8 cellular contexts compared by ENCODE assay signal in genomic region chr18:61893971-61894750, GRCh38. TPM values are rescaled to one million over a fixed set of nuclear protein-coding genes. Genes with fewer than 3 reads are reported as not detected.
DNase-seq lines count a peak whose midpoint lies in the region; ATAC-seq and TF ChIP-seq lines count a peak whose summit lies in the region.

No MANE protein-coding gene starts in this region.

- DNase-seq in D341Med (ENCODE audit: low spot score), result peak; percentile 84
- peak; percentile 67 for DNase-seq in HuH-7 (ENCODE audit: low spot score)
- peak; percentile 52 for DNase-seq in SK-N-DZ (ENCODE audit: low spot score)
- peak; percentile 73 for DNase-seq in activated naive CD8-positive, alpha-beta T cell treated with anti-CD3 and anti-CD28 coated beads, Interleukin-2, amount 10 ng/mL, durations not matched to agents 7 days and 5 days
- DNase-seq in heart left ventricle, result peak; percentile 87 to 92 (median 89)
- DNase-seq in tibial nerve (ENCODE audit: low spot score in 2 of 2), result peak; percentile 56 to 64

- peak overlapping the region; percentile 99 for H2AFZ ChIP-seq in parathyroid adenoma

- ATAC-seq in GM21447 (IDR thresholded peaks at IDR 0.05; ENCODE audit: unreplicated experiment) (peak; percentile 74), heart left ventricle (peak; percentile 92 to 95 (median 94))
- peak; percentile 85 for ATAC-seq in activated naive CD8-positive, alpha-beta T cell treated with anti-CD3 and anti-CD28 coated beads, Interleukin-2, amount 10 ng/mL, durations not matched to agents 7 days and 5 days (ENCODE audit: low read depth)

- 0 to 1% (median 1%) methylated on average over 12 to 95 of the region's 95 CpGs for WGBS in heart left ventricle, 4 donors
- 0% methylated on average over 13 to 41 of the region's 95 CpGs for WGBS in tibial nerve, 2 donors

- H3K27ac Mint-ChIP-seq in activated naive CD8-positive, alpha-beta T cell treated with anti-CD3 and anti-CD28 coated beads, Interleukin-2, amount 10 ng/mL, durations not matched to agents 7 days and 5 days, result peak overlapping the region; percentile 68

- H3K4me2 ChIP-seq in parathyroid adenoma (ENCODE audit: low read length), result peak overlapping the region; percentile 82

- peak in 1 of 2 donors; percentile 70 for TF ChIP-seq POLR2A in heart left ventricle (IDR thresholded peaks at IDR 0.05)
- TF ChIP-seq POLR2A in tibial nerve (IDR thresholded peaks at IDR 0.05), result peak in 1 of 2 donors; percentile 47

- no peaks in the 10 kb centered on the region for H3K79me2 ChIP-seq in parathyroid adenoma

- no peaks in the 10 kb centered on the region for H3K9me3 Mint-ChIP-seq in activated naive CD8-positive, alpha-beta T cell treated with anti-CD3 and anti-CD28 coated beads, Interleukin-2, amount 10 ng/mL, durations not matched to agents 7 days and 5 days

- peak overlapping the region; percentile 17 for H3K9ac ChIP-seq in parathyroid adenoma

- H3K4me1 ChIP-seq in heart left ventricle, result peaks cover 0 to 43% (median 8%) of the 10 kb centered on the region in 12 donors
- H3K4me1 ChIP-seq in parathyroid adenoma, result peaks cover 18% of the 10 kb centered on the region
- peaks cover 0 to 32% (median 4%) of the 10 kb centered on the region in 4 donors for H3K4me1 ChIP-seq in tibial nerve

- intact Hi-C loops in heart left ventricle (cut with DNase I), result loop anchor here (1.0 to 10.0 kb wide), 17 partner anchors 62 to 342 kb away; no protein-coding TSS in a partner anchor

- peaks cover 6% of the 10 kb centered on the region for H3K4me1 Mint-ChIP-seq in activated naive CD8-positive, alpha-beta T cell treated with anti-CD3 and anti-CD28 coated beads, Interleukin-2, amount 10 ng/mL, durations not matched to agents 7 days and 5 days

- TF ChIP-seq EP300 in tibial nerve (IDR thresholded peaks at IDR 0.05), result peak in 1 of 2 donors; percentile 59

- H3K4me3 ChIP-seq in heart left ventricle (peak overlapping the region; percentile 74 to 99 (median 93)), parathyroid adenoma (ENCODE audit: low read depth, low read length) (peak overlapping the region; percentile 65), tibial nerve (peak overlapping the region; percentile 56 to 90 (median 86))

- TF ChIP-seq CTCF in heart left ventricle (IDR thresholded peaks at IDR 0.05), result peak; percentile 7 to 67 (median 46)
- peak; percentile 32 for TF ChIP-seq CTCF in parathyroid adenoma (IDR thresholded peaks at IDR 0.05)
- TF ChIP-seq CTCF in tibial nerve (IDR thresholded peaks at IDR 0.05), result peak in 4 of 5 experiments; percentile 22 to 71 (median 44)

- H3K27ac ChIP-seq in heart left ventricle (peak overlapping the region; percentile 80 to 97 (median 90)), parathyroid adenoma (peak overlapping the region; percentile 61), tibial nerve (peak overlapping the region; percentile 71 to 88 (median 85))

- POLR2A ChIA-PET in activated naive CD8-positive, alpha-beta T cell treated with anti-CD3 and anti-CD28 coated beads, Interleukin-2, amount 10 ng/mL, durations not matched to agents 7 days and 5 days (lab: Charles Lee), result interaction anchor here (1.0 kb wide), 1 partner anchor 48 kb away, joined by 3 read pairs; no protein-coding TSS in a partner anchor

- no peaks in the 10 kb centered on the region for H3K9me3 ChIP-seq in heart left ventricle
- H3K9me3 ChIP-seq in parathyroid adenoma (ENCODE audit: control insufficient read depth, low read length), result no peaks in the 10 kb centered on the region
- H3K9me3 ChIP-seq in tibial nerve, result no peaks in the 10 kb centered on the region

- no peaks in the 10 kb centered on the region for H3K36me3 Mint-ChIP-seq in activated naive CD8-positive, alpha-beta T cell treated with anti-CD3 and anti-CD28 coated beads, Interleukin-2, amount 10 ng/mL, durations not matched to agents 7 days and 5 days

- H3K36me3 ChIP-seq in heart left ventricle (peaks cover 0 to 20% (median 0%) of the 10 kb centered on the region in 9 donors), parathyroid adenoma (ENCODE audit: control insufficient read depth, insufficient read depth, low read length) (no peaks in the 10 kb centered on the region), tibial nerve (no peaks in the 10 kb centered on the region)

- peaks cover 0 to 38% (median 0%) of the 10 kb centered on the region in 9 donors for H3K27me3 ChIP-seq in heart left ventricle
- no peaks in the 10 kb centered on the region for H3K27me3 ChIP-seq in parathyroid adenoma (ENCODE audit: control insufficient read depth, insufficient read depth, low read length)
- peaks cover 0 to 6% of the 10 kb centered on the region in 2 donors for H3K27me3 ChIP-seq in tibial nerve

- H3K4me3 Mint-ChIP-seq in activated naive CD8-positive, alpha-beta T cell treated with anti-CD3 and anti-CD28 coated beads, Interleukin-2, amount 10 ng/mL, durations not matched to agents 7 days and 5 days, result peak overlapping the region; percentile 80

- H3K27me3 Mint-ChIP-seq in activated naive CD8-positive, alpha-beta T cell treated with anti-CD3 and anti-CD28 coated beads, Interleukin-2, amount 10 ng/mL, durations not matched to agents 7 days and 5 days, result peaks cover 59% of the 10 kb centered on the region

RNA-seq across cellular contexts. Expression of gene RNF152, which starts 1.4 kb away (rescaled TPM):
- 3.9 and 6.3 TPM in 2 replicates for polyA plus RNA-seq in SK-N-DZ (2014; cell fraction: cytosol; rRNA removed)
- 2.0 and 2.2 TPM in 2 replicates for polyA plus RNA-seq in SK-N-DZ (2014; cell fraction: nucleus; rRNA removed)
- under 1 TPM; 0.17 to 0.23 TPM for total RNA-seq in activated naive CD8-positive, alpha-beta T cell treated with anti-CD3 and anti-CD28 coated beads, Interleukin-2, amount 10 ng/mL, durations not matched to agents 7 days and 5 days
- total RNA-seq in heart left ventricle, result 10 to 100 TPM in 7 of 9 donors, 1 to 10 TPM in 2; 7.5 to 24.0 (median 11.1) TPM
- polyA plus RNA-seq in heart left ventricle, result 1 to 10 TPM; 2.8 to 3.9 TPM
- 10 to 100 TPM; 11.8 to 16.7 (median 12.8) TPM for total RNA-seq in tibial nerve

Comparison
In these comparisons a context has a peak if more than half of its experiments do, and no peak if none do; other contexts are left out.
1. Peak in every context shown above with its lines: DNase-seq, ATAC-seq, H3K4me3 ChIP-seq and H3K27ac ChIP-seq.
2. RNA of gene RNF152, which starts 1.4 kb away (total RNA-seq): 11.8 to 16.7 TPM in tibial nerve and 7.5 to 24.0 TPM in heart left ventricle; 0.17 to 0.23 TPM in activated naive CD8-positive, alpha-beta T cell treated with anti-CD3 and anti-CD28 coated beads, Interleukin-2, amount 10 ng/mL, durations not matched to agents 7 days and 5 days; every median in the first group is over 4 times any median in the second.